Comparison of ENCODE assay signal across 36 cellular contexts in genomic region chr4:5435823-5436222, GRCh38.
"Had no signal": no experiment of that assay in that cellular context is flagged by ENCODE, and none has a peak within 500 bp of the region (broad histone marks: within the 10 kb centered on the region; RNA-seq: fewer than 3 reads in every experiment).

No MANE protein-coding gene starts in this region.

- H3K36me3 ChIP-seq: ascending aorta had no signal

- ATAC-seq: activated CD4-positive, alpha-beta T cell treated with anti-CD3 and anti-CD28 coated beads for 36 hours; activated CD4-positive, CD25-positive, alpha-beta regulatory T cell treated with anti-CD3 and anti-CD28 coated beads, Interleukin-2, amount 50 U/mL, for 24 hours; activated CD8-positive, alpha-beta memory T cell treated with anti-CD3 and anti-CD28 coated beads, Interleukin-2, amount 10 ng/mL, durations not matched to agents 7 days and 5 days; activated CD8-positive, alpha-beta T cell treated with anti-CD3 and anti-CD28 coated beads, Interleukin-2, amount 10 ng/mL, durations not matched to agents 7 days and 5 days; activated naive CD8-positive, alpha-beta T cell treated with anti-CD3 and anti-CD28 coated beads, Interleukin-2, amount 50 U/mL, for 24 hours; WTC11 had no signal

- H3K27me3 ChIP-seq: ascending aorta had no signal

- H3K27ac ChIP-seq: ascending aorta, VCaP had no signal

- H3K36me3 Mint-ChIP-seq: activated CD8-positive, alpha-beta memory T cell treated with anti-CD3 and anti-CD28 coated beads, Interleukin-2, amount 10 ng/mL, durations not matched to agents 7 days and 5 days; activated naive CD4-positive, alpha-beta T cell treated with anti-CD3 and anti-CD28 coated beads, Interleukin-2, amount 10 ng/mL, durations not matched to agents 7 days and 5 days; activated naive CD4-positive, alpha-beta T cell treated with anti-CD3 and anti-CD28 coated beads, Interleukin-2, amount 50 U/mL, for 24 hours; activated naive CD8-positive, alpha-beta T cell; activated naive CD8-positive, alpha-beta T cell treated with anti-CD3 and anti-CD28 coated beads, Interleukin-2, amount 10 ng/mL, durations not matched to agents 7 days and 5 days; brain had no signal

- H3K4me1 Mint-ChIP-seq: activated CD4-positive, alpha-beta memory T cell treated with anti-CD3 and anti-CD28 coated beads, Interleukin-2, amount 10 ng/mL, durations not matched to agents 7 days and 5 days; activated CD4-positive, alpha-beta T cell treated with anti-CD3 and anti-CD28 coated beads for 36 hours; activated CD4-positive, alpha-beta T cell treated with anti-CD3 and anti-CD28 coated beads, Interleukin-2, amount 10 ng/mL, durations not matched to agents 7 days and 5 days; activated CD8-positive, alpha-beta memory T cell treated with anti-CD3 and anti-CD28 coated beads, Interleukin-2, amount 10 ng/mL, durations not matched to agents 7 days and 5 days; activated naive CD4-positive, alpha-beta T cell treated with anti-CD3 and anti-CD28 coated beads, Interleukin-2, amount 10 ng/mL, durations not matched to agents 7 days and 5 days; activated naive CD4-positive, alpha-beta T cell treated with anti-CD3 and anti-CD28 coated beads, Interleukin-2, amount 50 U/mL, for 24 hours; activated naive CD8-positive, alpha-beta T cell treated with anti-CD3 and anti-CD28 coated beads, Interleukin-2, amount 10 ng/mL, durations not matched to agents 7 days and 5 days; activated naive CD8-positive, alpha-beta T cell treated with anti-CD3 and anti-CD28 coated beads, Interleukin-2, amount 50 U/mL, for 24 hours; brain; WTC11 had no signal

- H3K4me3 ChIP-seq: ascending aorta had no signal

- H3K27me3 Mint-ChIP-seq: activated CD4-positive, alpha-beta memory T cell treated with anti-CD3 and anti-CD28 coated beads, Interleukin-2, amount 10 ng/mL, durations not matched to agents 7 days and 5 days; activated CD4-positive, alpha-beta T cell treated with anti-CD3 and anti-CD28 coated beads, Interleukin-2, amount 10 ng/mL, durations not matched to agents 7 days and 5 days; activated CD8-positive, alpha-beta memory T cell treated with anti-CD3 and anti-CD28 coated beads, Interleukin-2, amount 10 ng/mL, durations not matched to agents 7 days and 5 days; activated naive CD4-positive, alpha-beta T cell treated with anti-CD3 and anti-CD28 coated beads, Interleukin-2, amount 10 ng/mL, durations not matched to agents 7 days and 5 days; activated naive CD4-positive, alpha-beta T cell treated with anti-CD3 and anti-CD28 coated beads, Interleukin-2, amount 50 U/mL, for 24 hours; activated naive CD8-positive, alpha-beta T cell treated with anti-CD3 and anti-CD28 coated beads, Interleukin-2, amount 10 ng/mL, durations not matched to agents 7 days and 5 days; activated naive CD8-positive, alpha-beta T cell treated with anti-CD3 and anti-CD28 coated beads, Interleukin-2, amount 50 U/mL, for 24 hours had no signal

- H3K9me3 ChIP-seq: ascending aorta had no signal

- H3K4me1 ChIP-seq: ascending aorta had no signal

- H3K4me3 Mint-ChIP-seq: activated CD4-positive, alpha-beta memory T cell treated with anti-CD3 and anti-CD28 coated beads, Interleukin-2, amount 10 ng/mL, durations not matched to agents 7 days and 5 days; activated CD4-positive, alpha-beta T cell treated with anti-CD3 and anti-CD28 coated beads for 36 hours; activated CD4-positive, alpha-beta T cell treated with anti-CD3 and anti-CD28 coated beads, Interleukin-2, amount 10 ng/mL, durations not matched to agents 7 days and 5 days; activated CD8-positive, alpha-beta memory T cell treated with anti-CD3 and anti-CD28 coated beads, Interleukin-2, amount 10 ng/mL, durations not matched to agents 7 days and 5 days; activated CD8-positive, alpha-beta T cell treated with anti-CD3 and anti-CD28 coated beads, Interleukin-2, amount 10 ng/mL, durations not matched to agents 7 days and 5 days; activated naive CD4-positive, alpha-beta T cell treated with anti-CD3 and anti-CD28 coated beads, Interleukin-2, amount 10 ng/mL, durations not matched to agents 7 days and 5 days; activated naive CD4-positive, alpha-beta T cell treated with anti-CD3 and anti-CD28 coated beads, Interleukin-2, amount 50 U/mL, for 24 hours; activated naive CD8-positive, alpha-beta T cell; activated naive CD8-positive, alpha-beta T cell treated with anti-CD3 and anti-CD28 coated beads, Interleukin-2, amount 10 ng/mL, durations not matched to agents 7 days and 5 days; activated naive CD8-positive, alpha-beta T cell treated with anti-CD3 and anti-CD28 coated beads, Interleukin-2, amount 50 U/mL, for 24 hours; activated T-cell treated with anti-CD3 and anti-CD28 coated beads, Interleukin-2, amount 50 U/mL, for 24 hours; brain; T-helper 1 cell treated with Interleukin-12 subunit alpha and Interleukin-12 subunit beta and Interleukin-4 antibody, amounts not matched to agents 30 μg/mL and 1 μg/mL, for 36 hours; T-helper 2 cell treated with Interferon-gamma antibody and Interleukin-4, amounts not matched to agents 5 μg/mL and 100 μg/mL, for 36 hours; WTC11 had no signal

- H3K27ac Mint-ChIP-seq: activated CD4-positive, alpha-beta memory T cell treated with anti-CD3 and anti-CD28 coated beads, Interleukin-2, amount 10 ng/mL, durations not matched to agents 7 days and 5 days; activated CD4-positive, alpha-beta T cell treated with anti-CD3 and anti-CD28 coated beads for 36 hours; activated CD4-positive, alpha-beta T cell treated with anti-CD3 and anti-CD28 coated beads, Interleukin-2, amount 10 ng/mL, durations not matched to agents 7 days and 5 days; activated CD8-positive, alpha-beta memory T cell treated with anti-CD3 and anti-CD28 coated beads, Interleukin-2, amount 10 ng/mL, durations not matched to agents 7 days and 5 days; activated CD8-positive, alpha-beta T cell treated with anti-CD3 and anti-CD28 coated beads, Interleukin-2, amount 10 ng/mL, durations not matched to agents 7 days and 5 days; activated naive CD4-positive, alpha-beta T cell treated with anti-CD3 and anti-CD28 coated beads, Interleukin-2, amount 10 ng/mL, durations not matched to agents 7 days and 5 days; activated naive CD4-positive, alpha-beta T cell treated with anti-CD3 and anti-CD28 coated beads, Interleukin-2, amount 50 U/mL, for 24 hours; activated naive CD8-positive, alpha-beta T cell; activated naive CD8-positive, alpha-beta T cell treated with anti-CD3 and anti-CD28 coated beads, Interleukin-2, amount 10 ng/mL, durations not matched to agents 7 days and 5 days; activated naive CD8-positive, alpha-beta T cell treated with anti-CD3 and anti-CD28 coated beads, Interleukin-2, amount 50 U/mL, for 24 hours; activated T-cell treated with anti-CD3 and anti-CD28 coated beads, Interleukin-2, amount 50 U/mL, for 24 hours; activated T-helper 2 cell treated with anti-CD3 and anti-CD28 coated beads, Interferon-gamma antibody, Interleukin-2, Interleukin-4, amounts not matched to agents 10 μg/mL and 5 μg/mL and 100 μg/mL, durations not matched to agents 14 hours and 24 hours and 36 hours; T-helper 1 cell treated with Interleukin-12 subunit alpha and Interleukin-12 subunit beta and Interleukin-4 antibody, amounts not matched to agents 30 μg/mL and 1 μg/mL, for 36 hours; T-helper 2 cell treated with Interferon-gamma antibody and Interleukin-4, amounts not matched to agents 5 μg/mL and 100 μg/mL, for 36 hours; WTC11 had no signal

- DNase-seq: activated CD4-positive, alpha-beta memory T cell treated with anti-CD3 and anti-CD28 coated beads, Interleukin-2, amount 10 ng/mL, durations not matched to agents 7 days and 5 days; activated CD4-positive, alpha-beta T cell treated with anti-CD3 and anti-CD28 coated beads for 1 hour; activated CD4-positive, alpha-beta T cell treated with anti-CD3 and anti-CD28 coated beads for 36 hours; activated CD4-positive, alpha-beta T cell treated with anti-CD3 and anti-CD28 coated beads for 48 hours; activated CD4-positive, alpha-beta T cell treated with anti-CD3 and anti-CD28 coated beads, Interleukin-2, amount 10 ng/mL, durations not matched to agents 7 days and 5 days; activated CD4-positive, alpha-beta T cell treated with anti-CD3 and anti-CD28 coated beads, Interleukin-2, amount 50 U/mL, for 48 hours; activated CD4-positive, CD25-positive, alpha-beta regulatory T cell; activated CD8-positive, alpha-beta memory T cell treated with anti-CD3 and anti-CD28 coated beads for 24 hours; activated CD8-positive, alpha-beta memory T cell treated with anti-CD3 and anti-CD28 coated beads, Interleukin-2, amount 50 U/mL, for 48 hours; activated CD8-positive, alpha-beta T cell treated with anti-CD3 and anti-CD28 coated beads, Interleukin-2, amount 10 ng/mL, durations not matched to agents 7 days and 5 days; activated effector memory CD4-positive, alpha-beta T cell treated with Interleukin-2 at 50 U/mL for 16 hours; activated gamma-delta T cell; activated naive CD4-positive, alpha-beta T cell treated with anti-CD3 and anti-CD28 coated beads, Interleukin-2, amount 10 ng/mL, durations not matched to agents 7 days and 5 days; activated naive CD4-positive, alpha-beta T cell treated with Interleukin-2 at 50 U/mL for 16 hours; activated naive CD8-positive, alpha-beta T cell treated with anti-CD3 and anti-CD28 coated beads, Interleukin-2, amount 10 ng/mL, durations not matched to agents 7 days and 5 days; activated naive CD8-positive, alpha-beta T cell treated with anti-CD3 and anti-CD28 coated beads, Interleukin-2, amount 50 U/mL, for 24 hours; activated T-cell treated with anti-CD3 and anti-CD28 coated beads, Interleukin-2, amount 50 U/mL, for 24 hours; activated T-cell treated with anti-CD3 and anti-CD28 coated beads, Interleukin-2, amount 50 U/mL, for 48 hours; amygdala; anterior cingulate cortex; central memory CD4-positive, alpha-beta T cell; SW 1271; T-helper 1 cell; T-helper 2 cell; T-helper 9 cell had no signal
